In genomic region chr7:69612981-69613380, GRCh38 we compare ENCODE assay signal across 29 cellular contexts.
"Had no signal": no experiment of that assay in that cellular context is flagged by ENCODE, and none has a peak within 500 bp of the region (broad histone marks: within the 10 kb centered on the region; RNA-seq: fewer than 3 reads in every experiment).

No MANE protein-coding gene starts in this region.

- ATAC-seq: natural killer cell; psoas muscle; right cardiac atrium; sciatic nerve; stimulated activated effector memory CD8-positive, alpha-beta T cell treated with anti-CD3 and anti-CD28 coated beads, Interleukin-12 subunit alpha, Interleukin-12 subunit beta, amount 100 ng/mL, for 72 hours; stimulated activated naive B cell treated with anti-CD40 and anti-IgM and Interleukin-4, amounts not matched to agents 10 μg/mL and 1 μg/mL and 100 μg/mL, for 72 hours had no signal

- H2AFZ ChIP-seq: neural progenitor cell, parathyroid adenoma had no signal

- H3K4me1 ChIP-seq: parathyroid adenoma, psoas muscle, spleen, stomach, thyroid gland, vagina had no signal

- H3K27me3 Mint-ChIP-seq: progenitor cell of endocrine pancreas; stimulated activated naive B cell treated with anti-CD40 and anti-IgM and Interleukin-4, amounts not matched to agents 10 μg/mL and 1 μg/mL and 100 μg/mL, for 72 hours had no signal

- H3K4me3 Mint-ChIP-seq: natural killer cell; nephron; neural progenitor cell; stimulated activated effector memory CD8-positive, alpha-beta T cell treated with anti-CD3 and anti-CD28 coated beads, Interleukin-12 subunit alpha, Interleukin-12 subunit beta, amount 100 ng/mL, for 72 hours; stimulated activated naive B cell treated with anti-CD40 and anti-IgM and Interleukin-4, amounts not matched to agents 10 μg/mL and 1 μg/mL and 100 μg/mL, for 72 hours; stimulated activated naive CD8-positive, alpha-beta T cell treated with anti-CD3 and anti-CD28 coated beads, Interleukin-15, Interleukin-2, amounts not matched to agents 100 ng/mL and 50 ng/mL, for 24 hours had no signal

- H3K4me2 ChIP-seq: neural progenitor cell, smooth muscle cell had no signal

- DNase-seq: natural killer cell; occipital lobe; ovary; posterior cingulate gyrus; psoas muscle; right cardiac atrium; spleen; stimulated activated CD4-positive, alpha-beta T cell treated with anti-CD3 and anti-CD28 coated beads, Interleukin-12 subunit alpha, Interleukin-12 subunit beta, amount 100 ng/mL, for 4 hours; stimulated activated CD4-positive, alpha-beta T cell treated with anti-CD3 and anti-CD28 coated beads, Interleukin-2, amount 100 ng/mL, for 24 hours; stimulated activated CD4-positive, alpha-beta T cell treated with anti-CD3 and anti-CD28 coated beads, Interleukin-2, amount 100 ng/mL, for 48 hours; stimulated activated CD4-positive, alpha-beta T cell treated with anti-CD3 and anti-CD28 coated beads, Interleukin-4, amount 100 ng/mL, for 24 hours; stimulated activated naive B cell treated with anti-CD40 and anti-IgM and Interleukin-4, amounts not matched to agents 10 μg/mL and 1 μg/mL and 100 μg/mL, for 72 hours; stimulated activated naive CD4-positive, alpha-beta T cell treated with Interleukin-2 at 50 U/mL for 16 hours; stomach; thyroid gland; trophoblast cell; upper lobe of left lung had no signal

- H3K9me3 Mint-ChIP-seq: natural killer cell; nephron; neural progenitor cell; stimulated activated effector memory CD8-positive, alpha-beta T cell treated with anti-CD3 and anti-CD28 coated beads, Interleukin-12 subunit alpha, Interleukin-12 subunit beta, amount 100 ng/mL, for 72 hours; stimulated activated naive B cell treated with anti-CD40 and anti-IgM and Interleukin-4, amounts not matched to agents 10 μg/mL and 1 μg/mL and 100 μg/mL, for 72 hours; stimulated activated naive CD8-positive, alpha-beta T cell treated with anti-CD3 and anti-CD28 coated beads, Interleukin-15, Interleukin-2, amounts not matched to agents 100 ng/mL and 50 ng/mL, for 24 hours had no signal

- H3K36me3 ChIP-seq: neural progenitor cell, ovary, spleen, stomach, thoracic aorta, thyroid gland, tibial nerve, upper lobe of left lung, vagina had no signal

- H3K4me3 ChIP-seq: neural progenitor cell, ovary, psoas muscle, skin epidermis, smooth muscle cell, spleen, stomach, thoracic aorta, thyroid gland, tibial nerve, upper lobe of left lung, vagina had no signal

- H3K4me1 Mint-ChIP-seq: stimulated activated effector memory CD8-positive, alpha-beta T cell treated with anti-CD3 and anti-CD28 coated beads, Interleukin-12 subunit alpha, Interleukin-12 subunit beta, amount 100 ng/mL, for 72 hours had no signal

- H3K27ac ChIP-seq: neural progenitor cell, ovary, parathyroid adenoma, psoas muscle, skin epidermis, spleen, stomach, thoracic aorta, thyroid gland, tibial nerve, upper lobe of left lung, vagina had no signal

- H3K36me3 Mint-ChIP-seq: natural killer cell; stimulated activated effector memory CD8-positive, alpha-beta T cell treated with anti-CD3 and anti-CD28 coated beads, Interleukin-12 subunit alpha, Interleukin-12 subunit beta, amount 100 ng/mL, for 72 hours; stimulated activated naive B cell treated with anti-CD40 and anti-IgM and Interleukin-4, amounts not matched to agents 10 μg/mL and 1 μg/mL and 100 μg/mL, for 72 hours had no signal

- H3K27ac Mint-ChIP-seq: natural killer cell; nephron; neural progenitor cell; progenitor cell of endocrine pancreas; stimulated activated effector memory CD8-positive, alpha-beta T cell treated with anti-CD3 and anti-CD28 coated beads, Interleukin-12 subunit alpha, Interleukin-12 subunit beta, amount 100 ng/mL, for 72 hours; stimulated activated naive B cell treated with anti-CD40 and anti-IgM and Interleukin-4, amounts not matched to agents 10 μg/mL and 1 μg/mL and 100 μg/mL, for 72 hours; stimulated activated naive CD8-positive, alpha-beta T cell treated with anti-CD3 and anti-CD28 coated beads, Interleukin-15, Interleukin-2, amounts not matched to agents 100 ng/mL and 50 ng/mL, for 24 hours had no signal

- H3K9me3 ChIP-seq: ovary, psoas muscle, spleen, stomach, thoracic aorta, thyroid gland, tibial nerve, upper lobe of left lung, vagina had no signal

- H3K9ac ChIP-seq: neural progenitor cell, parathyroid adenoma had no signal

- H3K27me3 ChIP-seq: ovary, spleen, stomach, thyroid gland, tibial nerve, upper lobe of left lung, vagina had no signal
